Comparison of ENCODE assay signal across 1 cellular context in the genomic region with DNA sequence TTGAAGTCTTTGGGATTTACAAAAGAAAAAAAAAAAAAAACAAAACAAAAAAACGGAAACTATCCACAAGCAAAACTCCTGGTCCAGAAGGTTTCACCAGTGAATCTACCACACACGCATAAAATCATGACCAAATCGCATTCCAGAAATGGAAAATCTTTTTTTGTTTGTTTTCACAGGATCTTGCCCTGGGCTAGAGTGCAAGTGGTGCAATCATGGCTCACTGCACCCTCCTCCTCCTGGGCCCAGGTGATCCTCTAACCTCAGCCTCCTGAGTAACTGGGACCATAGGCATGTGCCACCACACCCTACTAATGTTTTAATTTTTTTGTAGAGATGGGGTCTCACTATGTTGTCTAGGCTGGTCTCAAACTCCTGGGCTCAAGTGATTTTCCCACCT.
TF ChIP-seq lines count a peak whose summit lies in the region.

No MANE protein-coding gene starts in this region.

TF ChIP-seq in HepG2, 621 proteins besides CTCF, POLR2A, EP300 and RAD21:
- TF ChIP-seq, protein P1, sequence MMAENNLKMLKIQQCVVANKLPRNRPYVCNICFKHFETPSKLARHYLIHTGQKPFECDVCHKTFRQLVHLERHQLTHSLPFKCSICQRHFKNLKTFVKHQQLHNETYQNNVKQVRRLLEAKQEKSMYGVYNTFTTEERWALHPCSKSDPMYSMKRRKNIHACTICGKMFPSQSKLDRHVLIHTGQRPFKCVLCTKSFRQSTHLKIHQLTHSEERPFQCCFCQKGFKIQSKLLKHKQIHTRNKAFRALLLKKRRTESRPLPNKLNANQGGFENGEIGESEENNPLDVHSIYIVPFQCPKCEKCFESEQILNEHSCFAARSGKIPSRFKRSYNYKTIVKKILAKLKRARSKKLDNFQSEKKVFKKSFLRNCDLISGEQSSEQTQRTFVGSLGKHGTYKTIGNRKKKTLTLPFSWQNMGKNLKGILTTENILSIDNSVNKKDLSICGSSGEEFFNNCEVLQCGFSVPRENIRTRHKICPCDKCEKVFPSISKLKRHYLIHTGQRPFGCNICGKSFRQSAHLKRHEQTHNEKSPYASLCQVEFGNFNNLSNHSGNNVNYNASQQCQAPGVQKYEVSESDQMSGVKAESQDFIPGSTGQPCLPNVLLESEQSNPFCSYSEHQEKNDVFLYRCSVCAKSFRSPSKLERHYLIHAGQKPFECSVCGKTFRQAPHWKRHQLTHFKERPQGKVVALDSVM (CRISPR knock-in tag; IDR thresholded peaks at IDR 0.05): peak; percentile 82
- TF ChIP-seq ZNF263 (CRISPR knock-in tag; IDR thresholded peaks at IDR 0.05): 0 out of 2 replicates have a peak, but pooled peaks have one; percentile 35
- TF ChIP-seq POGZ (CRISPR knock-in tag; IDR thresholded peaks at IDR 0.05): peak; percentile 42; the same call in 1 of the 2 replicates
- TF ChIP-seq, protein P2, sequence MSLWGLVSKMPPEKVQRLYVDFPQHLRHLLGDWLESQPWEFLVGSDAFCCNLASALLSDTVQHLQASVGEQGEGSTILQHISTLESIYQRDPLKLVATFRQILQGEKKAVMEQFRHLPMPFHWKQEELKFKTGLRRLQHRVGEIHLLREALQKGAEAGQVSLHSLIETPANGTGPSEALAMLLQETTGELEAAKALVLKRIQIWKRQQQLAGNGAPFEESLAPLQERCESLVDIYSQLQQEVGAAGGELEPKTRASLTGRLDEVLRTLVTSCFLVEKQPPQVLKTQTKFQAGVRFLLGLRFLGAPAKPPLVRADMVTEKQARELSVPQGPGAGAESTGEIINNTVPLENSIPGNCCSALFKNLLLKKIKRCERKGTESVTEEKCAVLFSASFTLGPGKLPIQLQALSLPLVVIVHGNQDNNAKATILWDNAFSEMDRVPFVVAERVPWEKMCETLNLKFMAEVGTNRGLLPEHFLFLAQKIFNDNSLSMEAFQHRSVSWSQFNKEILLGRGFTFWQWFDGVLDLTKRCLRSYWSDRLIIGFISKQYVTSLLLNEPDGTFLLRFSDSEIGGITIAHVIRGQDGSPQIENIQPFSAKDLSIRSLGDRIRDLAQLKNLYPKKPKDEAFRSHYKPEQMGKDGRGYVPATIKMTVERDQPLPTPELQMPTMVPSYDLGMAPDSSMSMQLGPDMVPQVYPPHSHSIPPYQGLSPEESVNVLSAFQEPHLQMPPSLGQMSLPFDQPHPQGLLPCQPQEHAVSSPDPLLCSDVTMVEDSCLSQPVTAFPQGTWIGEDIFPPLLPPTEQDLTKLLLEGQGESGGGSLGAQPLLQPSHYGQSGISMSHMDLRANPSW (CRISPR knock-in tag; IDR thresholded peaks at IDR 0.05; ENCODE audit: borderline replicate concordance): no peak
- no peak for TF ChIP-seq MTF2 (CRISPR knock-in tag; IDR thresholded peaks at IDR 0.05; ENCODE audit: borderline replicate concordance)
